14 cellular contexts compared by ENCODE assay signal in genomic region chr5:8436919-8437318, GRCh38.
"Had no signal": no experiment of that assay in that cellular context is flagged by ENCODE, and none has a peak within 500 bp of the region (broad histone marks: within the 10 kb centered on the region; RNA-seq: fewer than 3 reads in every experiment).

No MANE protein-coding gene starts in this region.

- ATAC-seq: activated naive CD4-positive, alpha-beta T cell treated with anti-CD3 and anti-CD28 coated beads, Interleukin-2, amount 50 U/mL, for 72 hours; left colon; stimulated activated naive B cell treated with anti-CD40 and anti-IgM and Interleukin-4, amounts not matched to agents 10 μg/mL and 1 μg/mL and 100 μg/mL, for 72 hours; upper lobe of right lung had no signal

- H3K36me3 ChIP-seq: adrenal gland, esophagus squamous epithelium, ovary, spleen, thoracic aorta, upper lobe of right lung had no signal

- H3K4me1 ChIP-seq: adrenal gland, esophagus squamous epithelium, spleen, upper lobe of right lung had no signal

- H3K9me3 ChIP-seq: adrenal gland, esophagus squamous epithelium, ovary, spleen, thoracic aorta, upper lobe of right lung had no signal

- DNase-seq: activated CD4-positive, alpha-beta T cell treated with anti-CD3 and anti-CD28 coated beads, Interleukin-2, amount 50 U/mL, for 4 hours; activated gamma-delta T cell treated with Interleukin-2 at 50 U/mL for 16 hours; adrenal gland; effector CD8-positive, alpha-beta T cell; esophagus squamous epithelium; left colon; ovary; spleen; stimulated activated CD4-positive, alpha-beta T cell treated with anti-CD3 and anti-CD28 coated beads, Interleukin-4, amount 100 ng/mL, for 4 hours; stimulated activated naive B cell treated with anti-CD40 and anti-IgM and Interleukin-4, amounts not matched to agents 10 μg/mL and 1 μg/mL and 100 μg/mL, for 72 hours; upper lobe of right lung had no signal

- H3K4me3 ChIP-seq: adrenal gland, esophagus squamous epithelium, hepatocyte, ovary, spleen, thoracic aorta, upper lobe of right lung had no signal

- H3K27me3 ChIP-seq: adrenal gland, esophagus squamous epithelium, hepatocyte, ovary, spleen, upper lobe of right lung had no signal

- H3K27ac ChIP-seq: adrenal gland, esophagus squamous epithelium, hepatocyte, ovary, spleen, thoracic aorta, upper lobe of right lung had no signal
